ENCODE assay signal across 12 cellular contexts in the genomic region with DNA sequence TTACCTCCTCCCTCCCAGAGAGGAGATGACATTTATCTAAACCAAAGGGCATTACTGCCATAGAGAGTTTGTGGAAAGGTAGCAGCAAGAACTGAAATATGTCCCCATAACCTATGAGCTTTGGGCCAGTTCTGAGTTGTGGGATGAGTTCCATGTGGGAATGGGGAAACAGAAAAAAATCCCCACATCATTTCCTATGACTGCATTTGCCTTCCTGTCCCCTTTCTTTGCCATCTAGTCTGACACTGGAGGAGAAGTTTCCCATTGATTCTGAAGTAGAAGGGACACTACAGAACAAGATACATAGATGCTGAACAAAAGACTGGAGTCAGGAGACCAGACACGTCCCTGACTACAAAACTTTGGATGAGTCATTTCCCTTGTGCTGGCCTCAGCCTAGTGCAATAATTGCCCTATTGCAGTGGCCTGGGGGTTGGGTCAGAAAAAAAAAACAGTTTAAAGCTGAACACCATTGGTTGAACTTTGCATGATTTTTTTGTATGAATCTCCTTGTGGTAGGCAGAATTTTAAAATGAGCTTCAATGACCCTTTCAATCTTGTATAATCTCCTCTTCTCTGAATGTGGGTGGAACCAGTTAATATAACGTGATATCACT. TPM values are rescaled to one million over a fixed set of nuclear protein-coding genes. Genes with fewer than 3 reads are reported as not detected.
A peak's percentile ranks its signal among the peaks of the same experiment; 100 is the strongest.
DNase-seq lines count a peak whose midpoint lies in the region; ATAC-seq and TF ChIP-seq lines count a peak whose summit lies in the region.
"Had no signal": no experiment of that assay in that cellular context is flagged by ENCODE, and none has a peak within 500 bp of the region (broad histone marks: within the 10 kb centered on the region; RNA-seq: fewer than 3 reads in every experiment).

No MANE protein-coding gene starts in this region.

- no peaks in the 10 kb centered on the region for H3K9me3 ChIP-seq in mucosa of descending colon
- no peaks in the 10 kb centered on the region for H3K9me3 ChIP-seq in CD4-positive, alpha-beta memory T cell (ENCODE audit: control insufficient read depth in 1 of 2, low read length in 2 of 2)
- H3K9me3 ChIP-seq: lower lobe of right lung, spleen had no signal

- peak; percentile 70 for DNase-seq in COLO829 (ENCODE audit: low spot score)
- DNase-seq in M059J (ENCODE audit: low read depth), result peak; percentile 90
- peak; percentile 81 for DNase-seq in brain microvascular endothelial cell
- DNase-seq in mucosa of descending colon, result no peak
- no peak for DNase-seq in DMS153 (lab: John Stamatoyannopoulos, UW)
- DNase-seq in posterior cingulate gyrus, result no peak
- no peak for DNase-seq in CD4-positive, alpha-beta memory T cell
- DNase-seq: activated T-cell treated with anti-CD3 and anti-CD28 coated beads, Interleukin-2, amount 50 U/mL, for 4 hours; lower lobe of right lung; NCI-H2107; spleen had no signal

- TF ChIP-seq CTCF in brain microvascular endothelial cell (IDR thresholded peaks at IDR 0.05; ENCODE audit: low read depth, low read length, missing control alignments) (no peak), mucosa of descending colon (IDR thresholded peaks at IDR 0.05) (no peak)

- POLR2A ChIA-PET in CD4-positive, alpha-beta memory T cell (lab: Charles Lee; ENCODE audit: partially characterized antibody), result no interaction called here

- H3K4me1 Mint-ChIP-seq in CD4-positive, alpha-beta memory T cell, result no peaks in the 10 kb centered on the region

- CTCF ChIA-PET in CD4-positive, alpha-beta memory T cell (lab: Charles Lee; ENCODE audit: partially characterized antibody), result no interaction called here

- H3K4me1 ChIP-seq in mucosa of descending colon (ENCODE audit: low read depth), result no peaks in the 10 kb centered on the region
- H3K4me1 ChIP-seq in CD4-positive, alpha-beta memory T cell (ENCODE audit: insufficient read depth, low read length), result no peaks in the 10 kb centered on the region
- H3K4me1 ChIP-seq: lower lobe of right lung, spleen had no signal

- no peaks in the 10 kb centered on the region for H3K27me3 ChIP-seq in brain microvascular endothelial cell (replicated peaks)
- no peaks in the 10 kb centered on the region for H3K27me3 ChIP-seq in CD4-positive, alpha-beta memory T cell (ENCODE audit: insufficient read depth, low read length)

- no peaks in the 10 kb centered on the region for H3K9me3 Mint-ChIP-seq in CD4-positive, alpha-beta memory T cell
- H3K9me3 Mint-ChIP-seq: activated T-cell treated with anti-CD3 and anti-CD28 coated beads, Interleukin-2, amount 50 U/mL, for 4 hours had no signal

- H3K27ac Mint-ChIP-seq in CD4-positive, alpha-beta memory T cell, result no peak overlapping the region

- intact Hi-C loops in mucosa of descending colon (cut with DNase I, micrococcal nuclease), result no loop called here
- intact Hi-C loops in posterior cingulate gyrus (cut with DNase I), result no loop called here
- intact Hi-C loops in CD4-positive, alpha-beta memory T cell (cut with micrococcal nuclease), result no loop called here

- no peaks in the 10 kb centered on the region for H3K27me3 Mint-ChIP-seq in CD4-positive, alpha-beta memory T cell

- peak; percentile 20 for ATAC-seq in mucosa of descending colon
- no peak for ATAC-seq in HG03439 (IDR thresholded peaks at IDR 0.05; ENCODE audit: unreplicated experiment)
- ATAC-seq: activated T-cell treated with anti-CD3 and anti-CD28 coated beads, Interleukin-2, amount 50 U/mL, for 4 hours; lower lobe of right lung had no signal

- H3K36me3 ChIP-seq in brain microvascular endothelial cell (replicated peaks), result no peaks in the 10 kb centered on the region
- no peaks in the 10 kb centered on the region for H3K36me3 ChIP-seq in mucosa of descending colon (ENCODE audit: low read depth)
- no peaks in the 10 kb centered on the region for H3K36me3 ChIP-seq in CD4-positive, alpha-beta memory T cell (ENCODE audit: insufficient read depth, low read length)
- H3K36me3 ChIP-seq: lower lobe of right lung, spleen had no signal

- no peaks in the 10 kb centered on the region for H3K36me3 Mint-ChIP-seq in CD4-positive, alpha-beta memory T cell

- peak overlapping the region; percentile 95 for H3K27ac ChIP-seq in brain microvascular endothelial cell
- no peak overlapping the region for H3K27ac ChIP-seq in CD4-positive, alpha-beta memory T cell (ENCODE audit: low read depth, low read length)
- H3K27ac ChIP-seq: lower lobe of right lung, spleen had no signal

- H3K4me3 ChIP-seq in brain microvascular endothelial cell (ENCODE audit: low read depth, low read length) (no peak overlapping the region), mucosa of descending colon (no peak overlapping the region)
- H3K4me3 ChIP-seq in CD4-positive, alpha-beta memory T cell (ENCODE audit: low read length in 2 of 2), result no peak overlapping the region
- H3K4me3 ChIP-seq: lower lobe of right lung, spleen had no signal

- no peak overlapping the region for H3K4me3 Mint-ChIP-seq in CD4-positive, alpha-beta memory T cell
- H3K4me3 Mint-ChIP-seq: activated T-cell treated with anti-CD3 and anti-CD28 coated beads, Interleukin-2, amount 50 U/mL, for 4 hours had no signal

- in situ Hi-C loops in brain microvascular endothelial cell (cut with HindIII; ENCODE audit: low pct_ligation_motif_present, low sequenced_read_pairs), result no loop called here

RNA-seq across cellular contexts. Expression of a gene that starts 22.1 kb away (rescaled TPM):
- total RNA-seq in M059J (2014; rRNA removed; shearing (Covaris generic)), result 437 and 579 TPM in 2 replicates
- 10 to 100 TPM; 21.5 to 74.1 (median 35.6) TPM for total RNA-seq in mucosa of descending colon
- 10 to 100 TPM; 50.6 to 52.7 TPM for total RNA-seq in CD4-positive, alpha-beta memory T cell
- 10 to 100 TPM; 85.3 to 94.0 TPM for polyA plus RNA-seq in CD4-positive, alpha-beta memory T cell

RNA-seq across cellular contexts. Expression of a gene that starts 42.1 kb away (rescaled TPM):
- total RNA-seq in M059J (2014; rRNA removed; shearing (Covaris generic)), result 261 TPM in 2 replicates
- total RNA-seq in mucosa of descending colon, result 10 to 100 TPM; 20.9 to 29.6 (median 27.3) TPM
- total RNA-seq in CD4-positive, alpha-beta memory T cell, result 1 to 10 TPM; 2.0 to 2.4 TPM
- polyA plus RNA-seq in CD4-positive, alpha-beta memory T cell, result 1 to 10 TPM; 1.0 to 3.0 TPM

Comparison
In these comparisons a context has a peak if more than half of its experiments do, and no peak if none do; other contexts are left out.
1. DNase-seq: peak in COLO829 (single experiment), M059J (single experiment) and brain microvascular endothelial cell (single experiment); none in mucosa of descending colon (0 of 3), DMS153 (single experiment), posterior cingulate gyrus (0 of 10) and CD4-positive, alpha-beta memory T cell (0 of 5).
2. RNA of a gene that starts 42.1 kb away (total RNA-seq): 261 TPM in M059J and 20.9 to 29.6 TPM in mucosa of descending colon; 2.0 to 2.4 TPM in CD4-positive, alpha-beta memory T cell; every median in the first group is over 4 times any median in the second.